In the genomic region with DNA sequence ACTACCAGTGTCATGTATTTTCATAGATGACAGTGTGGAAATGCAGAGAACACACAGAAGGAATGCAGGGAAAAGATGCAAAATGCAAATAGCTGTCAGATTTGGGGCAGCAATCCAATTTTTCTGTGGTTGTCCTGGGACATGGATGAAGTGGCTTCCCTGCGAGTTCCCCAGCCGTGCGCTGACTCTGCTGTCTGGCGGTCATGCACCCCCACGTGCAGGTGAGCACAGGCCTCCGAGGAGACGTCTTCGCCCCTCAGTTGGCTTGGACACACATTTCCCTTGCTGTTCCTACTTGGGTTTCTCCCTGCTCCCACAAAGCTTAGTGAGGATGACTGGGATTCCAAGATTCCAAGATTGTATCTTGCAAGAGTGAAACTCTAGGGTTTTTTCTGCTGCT, we compare ENCODE assay signal across 23 cellular contexts. TPM values are rescaled to one million over a fixed set of nuclear protein-coding genes. Genes with fewer than 3 reads are reported as not detected.
DNase-seq lines count a peak whose midpoint lies in the region; ATAC-seq and TF ChIP-seq lines count a peak whose summit lies in the region.
"Had no signal": no experiment of that assay in that cellular context is flagged by ENCODE, and none has a peak within 500 bp of the region (broad histone marks: within the 10 kb centered on the region; RNA-seq: fewer than 3 reads in every experiment).

No MANE protein-coding gene starts in this region.

- ATAC-seq in GM21717 (IDR thresholded peaks at IDR 0.05; ENCODE audit: unreplicated experiment), result no peak
- ATAC-seq: A549 had no signal

- H3K4me2 ChIP-seq in neuronal stem cell (ENCODE audit: insufficient read depth, low read length, poor library complexity, severe bottlenecking), result no peak overlapping the region
- H3K4me2 ChIP-seq: A549; BLaER1 treated with 17β-estradiol and CSF1 and Interleukin-3, amounts not matched to agents 10 nM and 100 nM had no signal

- no peak overlapping the region for H3K18ac ChIP-seq in neuronal stem cell (ENCODE audit: low read length)

- H4K8ac ChIP-seq in neuronal stem cell (ENCODE audit: low read depth, low read length), result no peak overlapping the region

- H4K91ac ChIP-seq in neuronal stem cell (ENCODE audit: low read depth, low read length, poor library complexity), result no peak overlapping the region

- DNase-seq in activated effector memory CD4-positive, alpha-beta T cell treated with anti-CD3 and anti-CD28 coated beads, Interleukin-2, amount 50 U/mL, for 16 hours, result peak; percentile 43
- no peak for DNase-seq in activated effector memory CD4-positive, alpha-beta T cell treated with Interleukin-2 at 50 U/mL for 16 hours
- peak; percentile 65 for DNase-seq in chondrocyte (ENCODE audit: low spot score)
- DNase-seq in neuronal stem cell (ENCODE audit: low spot score), result no peak
- no peak for DNase-seq in NCI-H1930 (lab: John Stamatoyannopoulos, UW)
- no peak for DNase-seq in RPMI8226
- DNase-seq: 8988T; ACHN; AML-193; BE2C; CD4-positive, alpha-beta T cell; CD8-positive, alpha-beta memory T cell; DMS53; DMS79 treated with DMSO at 0.1 percent for 48 hours; GF-D8; GOT3; HCEC 1CT had no signal

- H3K27ac Mint-ChIP-seq in chondrocyte (ENCODE audit: unreplicated experiment), result no peak overlapping the region
- H3K27ac Mint-ChIP-seq: CD14-positive monocyte; CD4-positive, alpha-beta T cell; CD8-positive, alpha-beta memory T cell had no signal

- H2BK15ac ChIP-seq in neuronal stem cell (ENCODE audit: low read length), result no peak overlapping the region

- H3K9ac ChIP-seq in neuronal stem cell (ENCODE audit: low read depth, low read length, poor library complexity), result no peak overlapping the region
- H3K9ac ChIP-seq: BLaER1 treated with 17β-estradiol and CSF1 and Interleukin-3, amounts not matched to agents 10 nM and 100 nM had no signal

- H3K4me3 Mint-ChIP-seq in chondrocyte (ENCODE audit: unreplicated experiment), result no peak overlapping the region
- H3K4me3 Mint-ChIP-seq: CD4-positive, alpha-beta T cell; CD8-positive, alpha-beta memory T cell had no signal

- H3K9me3 Mint-ChIP-seq in chondrocyte (ENCODE audit: low read depth), result peaks cover 10% of the 10 kb centered on the region

- no peaks in the 10 kb centered on the region for H3K36me3 ChIP-seq in neuronal stem cell (replicated peaks in 1 of 2; ENCODE audit: control insufficient read depth in 2 of 2, insufficient read depth in 2 of 2, low read length in 2 of 2)
- H3K36me3 ChIP-seq: BE2C; BLaER1 treated with 17β-estradiol and CSF1 and Interleukin-3, amounts not matched to agents 10 nM and 100 nM had no signal

- H3K79me1 ChIP-seq in neuronal stem cell (ENCODE audit: low read depth, low read length), result no peaks in the 10 kb centered on the region

- H2BK5ac ChIP-seq in neuronal stem cell (ENCODE audit: low read length), result no peak overlapping the region

- no peak overlapping the region for H3K27ac ChIP-seq in neuronal stem cell (replicated peaks; ENCODE audit: low read length)
- H3K27ac ChIP-seq: A549; BLaER1 treated with 17β-estradiol and CSF1 and Interleukin-3, amounts not matched to agents 10 nM and 100 nM had no signal

- H3K23ac ChIP-seq in neuronal stem cell (ENCODE audit: low read depth, low read length, poor library complexity), result no peak overlapping the region

- H2AFZ ChIP-seq in neuronal stem cell (ENCODE audit: low read length), result no peak overlapping the region

- peaks cover 3% of the 10 kb centered on the region for H3K4me1 Mint-ChIP-seq in chondrocyte (ENCODE audit: low read depth)

- no peak for TF ChIP-seq CTCF in chondrocyte (IDR thresholded peaks at IDR 0.05)

- H2AK5ac ChIP-seq in neuronal stem cell (ENCODE audit: low read depth, low read length), result no peak overlapping the region

- H3K27me3 Mint-ChIP-seq in chondrocyte (ENCODE audit: low read depth), result no peaks in the 10 kb centered on the region
- H3K27me3 Mint-ChIP-seq: CD4-positive, alpha-beta T cell had no signal

- H3K36me3 Mint-ChIP-seq in chondrocyte (ENCODE audit: low read depth), result no peaks in the 10 kb centered on the region
- H3K36me3 Mint-ChIP-seq: CD14-positive monocyte; CD8-positive, alpha-beta memory T cell had no signal

- no peak overlapping the region for H3K4me3 ChIP-seq in neuronal stem cell (ENCODE audit: low read length in 2 of 2)
- H3K4me3 ChIP-seq: A549; BLaER1 treated with 17β-estradiol and CSF1 and Interleukin-3, amounts not matched to agents 10 nM and 100 nM had no signal

- peak overlapping the region; percentile 13 for H3K4ac ChIP-seq in neuronal stem cell (ENCODE audit: low read length)

- no peaks in the 10 kb centered on the region for H3K4me1 ChIP-seq in neuronal stem cell (ENCODE audit: control insufficient read depth in 2 of 2, insufficient read depth in 1 of 2, low read depth in 1 of 2, low read length in 2 of 2)
- H3K4me1 ChIP-seq: A549, BE2C had no signal

- no peak overlapping the region for H3K14ac ChIP-seq in neuronal stem cell (ENCODE audit: low read length)

- no peak overlapping the region for H2BK12ac ChIP-seq in neuronal stem cell (ENCODE audit: low read length)

- no peaks in the 10 kb centered on the region for H3K9me3 ChIP-seq in neuronal stem cell (replicated peaks in 1 of 2; ENCODE audit: control insufficient read depth in 2 of 2, insufficient read depth in 1 of 2, low read depth in 1 of 2, low read length in 2 of 2)
- H3K9me3 ChIP-seq: A549, BE2C had no signal

- H2BK120ac ChIP-seq in neuronal stem cell (ENCODE audit: low read depth, low read length), result no peak overlapping the region

- no peaks in the 10 kb centered on the region for H3K27me3 ChIP-seq in neuronal stem cell (ENCODE audit: control insufficient read depth in 3 of 3, insufficient read depth in 3 of 3, low read depth in 1 of 3, low read length in 3 of 3)
- H3K27me3 ChIP-seq: BE2C; BLaER1 treated with 17β-estradiol and CSF1 and Interleukin-3, amounts not matched to agents 10 nM and 100 nM had no signal

- WGBS in neuronal stem cell (ENCODE audit: extremely low coverage in 2 of 2, insufficient read length in 2 of 2, insufficient replicate concordance in 1 of 2), 2 donors, result no CpG with 5 or more reads among the region's 8 CpGs

RNA-seq across cellular contexts. Expression of gene BLOC1S4, which starts 24.4 kb away (rescaled TPM):
- 15.5 to 16.7 TPM (median 16.2 TPM) in 3 replicates for total RNA-seq in chondrocyte
- polyA plus RNA-seq in neuronal stem cell (2013, experiment 1 of 2), result 13.1 TPM
- 12.4 TPM for polyA plus RNA-seq in neuronal stem cell (2013, experiment 2 of 2)

RNA-seq across cellular contexts. Expression of gene MRFAP1L1, which starts 30.7 kb away (rescaled TPM):
- total RNA-seq in chondrocyte, result 44.7 to 52.9 TPM (median 46.5 TPM) in 3 replicates
- 58.3 TPM for polyA plus RNA-seq in neuronal stem cell (2013, experiment 1 of 2)
- polyA plus RNA-seq in neuronal stem cell (2013, experiment 2 of 2), result 58.9 TPM

RNA-seq across cellular contexts. Expression of gene KIAA0232, which starts 42.2 kb away (rescaled TPM):
- 24.7 to 27.4 TPM (median 26.2 TPM) in 3 replicates for total RNA-seq in chondrocyte
- polyA plus RNA-seq in neuronal stem cell (2013, experiment 1 of 2), result 19.1 TPM
- 19.2 TPM for polyA plus RNA-seq in neuronal stem cell (2013, experiment 2 of 2)

RNA-seq across cellular contexts. Expression of gene S100P, which starts 46.7 kb away (rescaled TPM):
- total RNA-seq in chondrocyte, result 0.95 to 1.1 TPM in 2 of 3 replicates, not detected in the other
- polyA plus RNA-seq in neuronal stem cell (2013, experiment 1 of 2), result 0.32 TPM
- not detected for polyA plus RNA-seq in neuronal stem cell (2013, experiment 2 of 2)
- total RNA-seq: Daoy, G401 had no signal

Comparison
In these comparisons a context has a peak if more than half of its experiments do, and no peak if none do; other contexts are left out.
1. DNase-seq: peak in activated effector memory CD4-positive, alpha-beta T cell treated with anti-CD3 and anti-CD28 coated beads, Interleukin-2, amount 50 U/mL, for 16 hours (single experiment) and chondrocyte (single experiment); none in activated effector memory CD4-positive, alpha-beta T cell treated with Interleukin-2 at 50 U/mL for 16 hours (single experiment), neuronal stem cell (single experiment), NCI-H1930 (0 of 2) and RPMI8226 (single experiment).